In the genomic region with DNA sequence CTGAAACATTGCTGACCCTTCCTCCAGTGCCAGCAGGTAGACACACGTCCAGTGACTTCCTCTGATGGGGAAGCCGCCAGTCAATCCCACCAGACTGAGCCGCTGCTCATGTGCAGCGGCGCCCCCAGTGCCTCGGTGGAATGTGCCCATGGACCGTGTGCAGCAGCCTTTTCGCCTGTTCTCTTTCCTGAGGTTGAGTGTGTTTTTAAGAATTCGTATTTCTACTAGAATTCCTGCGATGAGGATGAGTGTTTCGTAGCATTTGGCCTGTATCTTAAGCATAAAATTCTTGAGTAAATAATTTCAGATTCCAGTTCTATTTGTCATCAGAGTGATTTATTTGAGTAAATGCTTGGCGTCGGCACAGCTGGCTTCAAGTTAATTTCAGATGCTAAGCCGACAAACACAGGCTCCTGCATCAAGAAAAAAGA, we compare ENCODE assay signal across 12 cellular contexts. TPM values are rescaled to one million over a fixed set of nuclear protein-coding genes. Genes with fewer than 3 reads are reported as not detected.
DNase-seq lines count a peak whose midpoint lies in the region; ATAC-seq, FAIRE-seq and TF ChIP-seq lines count a peak whose summit lies in the region.
"Had no signal": no experiment of that assay in that cellular context is flagged by ENCODE, and none has a peak within 500 bp of the region (broad histone marks: within the 10 kb centered on the region; RNA-seq: fewer than 3 reads in every experiment).

No MANE protein-coding gene starts in this region.

- no peak overlapping the region for H3K27ac ChIP-seq in Panc1 (ENCODE audit: low read length)
- H3K27ac ChIP-seq in endothelial cell of umbilical vein (ENCODE audit: insufficient read depth, low read depth, low read length), result peak overlapping the region; percentile 93
- no peak overlapping the region for H3K27ac ChIP-seq in tibial nerve
- H3K27ac ChIP-seq: right atrium auricular region had no signal

- intact Hi-C loops in Panc1 (cut with micrococcal nuclease; ENCODE audit: unreplicated experiment), result no loop called here
- intact Hi-C loops in endothelial cell of umbilical vein (cut with micrococcal nuclease), result loop anchor here (1.0 kb wide), 1 partner anchor 16 kb away; no protein-coding TSS in a partner anchor

- peak overlapping the region; percentile 60 for H3K4me3 Mint-ChIP-seq in osteocyte (ENCODE audit: unreplicated experiment)
- H3K4me3 Mint-ChIP-seq: activated T-cell treated with anti-CD3 and anti-CD28 coated beads, Interleukin-2, amount 50 U/mL, for 72 hours; effector memory CD8-positive, alpha-beta T cell had no signal

- H3K27ac Mint-ChIP-seq in osteocyte (ENCODE audit: unreplicated experiment), result peak overlapping the region; percentile 93
- H3K27ac Mint-ChIP-seq: effector memory CD8-positive, alpha-beta T cell had no signal

- H3K4me1 ChIP-seq in Panc1 (ENCODE audit: control insufficient read depth, insufficient read depth, low read length), result peaks cover 19% of the 10 kb centered on the region
- peaks cover 39% of the 10 kb centered on the region for H3K4me1 ChIP-seq in endothelial cell of umbilical vein (ENCODE audit: control insufficient read depth, extremely low read depth, insufficient read depth, low read length)
- no peaks in the 10 kb centered on the region for H3K4me1 ChIP-seq in tibial nerve
- H3K4me1 ChIP-seq: right atrium auricular region had no signal

- dilution Hi-C loops in endothelial cell of umbilical vein (cut with MboI; ENCODE audit: extremely low pct_ligation_motif_present, low sequenced_read_pairs), result no loop called here

- H3K4me2 ChIP-seq in endothelial cell of umbilical vein (ENCODE audit: insufficient read depth, low read length), result peak overlapping the region; percentile 39

- H3K27me3 ChIP-seq in Panc1 (ENCODE audit: control insufficient read depth, insufficient read depth, low read length) (no peaks in the 10 kb centered on the region), endothelial cell of umbilical vein (ENCODE audit: control insufficient read depth in 2 of 2, insufficient read depth in 2 of 2, low read length in 2 of 2) (no peaks in the 10 kb centered on the region), tibial nerve (no peaks in the 10 kb centered on the region)
- H3K27me3 ChIP-seq: right atrium auricular region had no signal

- BruUV-seq in Panc1 (replicated peaks; lab: Mats Ljungman, UMichigan) (no TSS peak), endothelial cell of umbilical vein (replicated peaks; lab: Mats Ljungman, UMichigan) (no TSS peak)

- no peaks in the 10 kb centered on the region for H3K9me1 ChIP-seq in endothelial cell of umbilical vein (replicated peaks; ENCODE audit: control insufficient read depth, extremely low read depth, insufficient read depth, low read length)

- POLR2A ChIA-PET in Panc1 (lab: Charles Lee) (no interaction called here), endothelial cell of umbilical vein (lab: Charles Lee) (interaction anchor here (2.2 kb wide), 1 partner anchor 45 kb away, joined by 6 read pairs; a partner anchor contains a TSS)

- no peaks in the 10 kb centered on the region for H3K27me3 Mint-ChIP-seq in osteocyte (ENCODE audit: unreplicated experiment)
- H3K27me3 Mint-ChIP-seq: effector memory CD8-positive, alpha-beta T cell had no signal

- H3K36me3 Mint-ChIP-seq in osteocyte (ENCODE audit: unreplicated experiment), result peaks cover 34% of the 10 kb centered on the region

- H3K9me3 ChIP-seq in Panc1 (ENCODE audit: control insufficient read depth, insufficient read depth, low read depth, low read length) (no peaks in the 10 kb centered on the region), endothelial cell of umbilical vein (replicated peaks; ENCODE audit: control insufficient read depth, insufficient read depth, low read length) (no peaks in the 10 kb centered on the region), tibial nerve (no peaks in the 10 kb centered on the region)
- H3K9me3 ChIP-seq: right atrium auricular region had no signal

- in situ Hi-C loops in Panc1 (cut with HindIII; ENCODE audit: low pct_unique_long_range_greater_than_20kb, low sequenced_read_pairs), result no loop called here

- peaks cover 55% of the 10 kb centered on the region for H3K4me1 Mint-ChIP-seq in osteocyte (ENCODE audit: unreplicated experiment)

- no peak for TF ChIP-seq EP300 in tibial nerve (IDR thresholded peaks at IDR 0.05)

- no peak overlapping the region for H2AFZ ChIP-seq in endothelial cell of umbilical vein (ENCODE audit: low read depth, low read length)

- TF ChIP-seq POLR2A in endothelial cell of umbilical vein (IDR thresholded peaks at IDR 0.05; ENCODE audit: low read depth, low read length) (no peak), tibial nerve (IDR thresholded peaks at IDR 0.05) (no peak)

- H3K36me3 ChIP-seq in Panc1 (ENCODE audit: control insufficient read depth, insufficient read depth, low read length) (peaks cover 24% of the 10 kb centered on the region), endothelial cell of umbilical vein (ENCODE audit: control insufficient read depth in 2 of 2, extremely low read depth in 1 of 2, insufficient read depth in 2 of 2, low read length in 2 of 2) (peaks cover 10 to 12% of the 10 kb centered on the region in 2 experiments), tibial nerve (peaks cover 6 to 95% (median 18%) of the 10 kb centered on the region in 3 donors)

- CTCF ChIA-PET in Panc1 (lab: Charles Lee), result interaction anchor here (0.7 kb wide), 1 partner anchor 425 kb away, joined by 6 read pairs; no protein-coding TSS in a partner anchor
- CTCF ChIA-PET in endothelial cell of umbilical vein (lab: Charles Lee), result interaction anchor here (1.5 to 4.3 kb wide), 9 partner anchors 9 to 77 kb away, joined by 3 to 35 read pairs (median 9); no protein-coding TSS in a partner anchor

- no peak for TF ChIP-seq CTCF in AG10803 (conservative IDR thresholded peaks at IDR 0.05; ENCODE audit: low read length)
- no peak for TF ChIP-seq CTCF in Panc1 (IDR thresholded peaks at IDR 0.05)
- TF ChIP-seq CTCF in endothelial cell of umbilical vein (IDR thresholded peaks at IDR 0.05; ENCODE audit: extremely low read depth in 1 of 2, insufficient read depth in 1 of 2, low read depth in 1 of 2, low read length in 2 of 2), result peak; percentile 9 to 20
- TF ChIP-seq CTCF in osteocyte (IDR thresholded peaks at IDR 0.05), result no peak
- no peak for TF ChIP-seq CTCF in tibial nerve (IDR thresholded peaks at IDR 0.05)

- H4K20me1 ChIP-seq in endothelial cell of umbilical vein (replicated peaks; ENCODE audit: control insufficient read depth, extremely low read depth, insufficient read depth, low read length), result no peaks in the 10 kb centered on the region

- ATAC-seq in Panc1, result peak; percentile 28; the same call in 1 of the 2 replicates
- ATAC-seq: activated T-cell treated with anti-CD3 and anti-CD28 coated beads, Interleukin-2, amount 50 U/mL, for 72 hours; effector memory CD8-positive, alpha-beta T cell had no signal

- DNase-seq in AG10803 (ENCODE audit: low read depth), result peak; percentile 84
- peak; percentile 62 for DNase-seq in Panc1 (ENCODE audit: low read depth, low spot score)
- peak; percentile 89 for DNase-seq in endothelial cell of umbilical vein (ENCODE audit: low read depth, low spot score)
- no peak for DNase-seq in osteocyte (ENCODE audit: extremely low spot score, unreplicated experiment)
- no peak for DNase-seq in SIG-M5 treated with dmso at 0.1 percent for 504 hours (lab: John Stamatoyannopoulos, UW; ENCODE audit: unreplicated experiment)
- no peak for DNase-seq in tibial nerve (ENCODE audit: low spot score in 2 of 2)
- DNase-seq in stimulated activated CD4-positive, alpha-beta T cell treated with anti-CD3 and anti-CD28 coated beads, Interleukin-12 subunit alpha, Interleukin-12 subunit beta, amount 100 ng/mL, for 4 hours, result no peak
- no peak for DNase-seq in stimulated activated CD4-positive, alpha-beta T cell treated with anti-CD3 and anti-CD28 coated beads, Interleukin-2, amount 100 ng/mL, for 24 hours
- DNase-seq: activated T-cell treated with anti-CD3 and anti-CD28 coated beads, Interleukin-2, amount 50 U/mL, for 72 hours; effector memory CD8-positive, alpha-beta T cell; stimulated activated CD8-positive, alpha-beta memory T cell treated with anti-CD3 and anti-CD28 coated beads, Interleukin-4, amount 100 ng/mL, for 48 hours had no signal

- FAIRE-seq in endothelial cell of umbilical vein (lab: Jason Lieb, UNC), result peak; percentile 71

- H3K4me3 ChIP-seq in AG10803 (ENCODE audit: low read length), result no peak overlapping the region
- H3K4me3 ChIP-seq in Panc1 (ENCODE audit: low read depth in 2 of 2, low read length in 2 of 2), result no peak overlapping the region
- H3K4me3 ChIP-seq in endothelial cell of umbilical vein (replicated peaks in 1 of 3; ENCODE audit: insufficient read depth in 1 of 3, low read depth in 1 of 3, low read length in 3 of 3), result no peak overlapping the region
- H3K4me3 ChIP-seq in tibial nerve, result no peak overlapping the region
- H3K4me3 ChIP-seq: right atrium auricular region had no signal

- H3K79me2 ChIP-seq in endothelial cell of umbilical vein (ENCODE audit: control insufficient read depth, insufficient read depth, low read length), result peaks cover 25% of the 10 kb centered on the region

- WGBS in tibial nerve, 2 donors, result 81 to 89% methylated on average over 14 of the region's 14 CpGs

- peak overlapping the region; percentile 47 for H3K9ac ChIP-seq in endothelial cell of umbilical vein (replicated peaks; ENCODE audit: extremely low read depth, insufficient read depth, low read length)

- no peaks in the 10 kb centered on the region for H3K9me3 Mint-ChIP-seq in osteocyte (ENCODE audit: unreplicated experiment)
- H3K9me3 Mint-ChIP-seq: activated T-cell treated with anti-CD3 and anti-CD28 coated beads, Interleukin-2, amount 50 U/mL, for 72 hours; effector memory CD8-positive, alpha-beta T cell had no signal

RNA-seq across cellular contexts. Expression of a gene that starts 35.4 kb away (rescaled TPM):
- total RNA-seq in Panc1 (2021; ENCODE audit: unreplicated experiment) (67.8 TPM), endothelial cell of umbilical vein (40.1 and 51.4 TPM in 2 replicates), osteocyte (29.2 and 31.6 TPM in 2 replicates), tibial nerve (100 to 1,000 TPM; 118 to 175 (median 137) TPM)
- polyA plus RNA-seq in Panc1 (2012; ENCODE audit: insufficient read length), result 125 TPM
- 40.3 and 53.3 TPM in 2 replicates for polyA plus RNA-seq in endothelial cell of umbilical vein
- polyA plus RNA-seq in endothelial cell of umbilical vein (2011; cell fraction: cytosol; rRNA removed), result 43.5 and 45.3 TPM in 2 replicates
- 33.6 and 40.6 TPM in 2 replicates for polyA plus RNA-seq in endothelial cell of umbilical vein (2011; cell fraction: nucleus; rRNA removed)
- polyA plus RNA-seq in endothelial cell of umbilical vein (2012), result 51.6 and 57.8 TPM in 2 replicates
- 16.5 and 21.1 TPM in 2 replicates for polyA minus RNA-seq in endothelial cell of umbilical vein
- 8.6 TPM for polyA minus RNA-seq in endothelial cell of umbilical vein (2011; cell fraction: cytosol; rRNA and poly(A)+ RNA removed)
- polyA minus RNA-seq in endothelial cell of umbilical vein (2011; cell fraction: nucleus; rRNA and poly(A)+ RNA removed), result 10.5 and 14.1 TPM in 2 replicates

RNA-seq across cellular contexts. Expression of a gene that starts 45.5 kb away (rescaled TPM):
- total RNA-seq in Panc1 (2021; ENCODE audit: unreplicated experiment) (41.0 TPM), endothelial cell of umbilical vein (33.9 and 36.3 TPM in 2 replicates), osteocyte (28.9 and 29.3 TPM in 2 replicates), tibial nerve (10 to 100 TPM; 22.9 to 35.1 (median 28.9) TPM)
- polyA plus RNA-seq in Panc1 (2012; ENCODE audit: insufficient read length), result 37.4 TPM
- polyA plus RNA-seq in endothelial cell of umbilical vein, result 27.8 and 29.9 TPM in 2 replicates
- 36.2 and 42.3 TPM in 2 replicates for polyA plus RNA-seq in endothelial cell of umbilical vein (2011; cell fraction: cytosol; rRNA removed)
- polyA plus RNA-seq in endothelial cell of umbilical vein (2011; cell fraction: nucleus; rRNA removed), result 63.6 and 63.8 TPM in 2 replicates
- 36.3 and 38.9 TPM in 2 replicates for polyA plus RNA-seq in endothelial cell of umbilical vein (2012)
- 38.5 and 41.4 TPM in 2 replicates for polyA minus RNA-seq in endothelial cell of umbilical vein
- polyA minus RNA-seq in endothelial cell of umbilical vein (2011; cell fraction: cytosol; rRNA and poly(A)+ RNA removed), result 19.3 TPM
- 32.3 and 34.4 TPM in 2 replicates for polyA minus RNA-seq in endothelial cell of umbilical vein (2011; cell fraction: nucleus; rRNA and poly(A)+ RNA removed)

Comparison
In these comparisons a context has a peak if more than half of its experiments do, and no peak if none do; other contexts are left out.
1. DNase-seq: peak in AG10803 (single experiment), Panc1 (single experiment) and endothelial cell of umbilical vein (single experiment); none in osteocyte (single experiment), SIG-M5 treated with dmso at 0.1 percent for 504 hours (single experiment), tibial nerve (0 of 2), stimulated activated CD4-positive, alpha-beta T cell treated with anti-CD3 and anti-CD28 coated beads, Interleukin-12 subunit alpha, Interleukin-12 subunit beta, amount 100 ng/mL, for 4 hours (single experiment) and stimulated activated CD4-positive, alpha-beta T cell treated with anti-CD3 and anti-CD28 coated beads, Interleukin-2, amount 100 ng/mL, for 24 hours (0 of 2).
2. CTCF ChIP-seq: peak in endothelial cell of umbilical vein (2 of 2); none in AG10803 (single experiment), Panc1 (single experiment), osteocyte (single experiment) and tibial nerve (0 of 5).